Comparison of ENCODE assay signal across 8 cellular contexts in genomic region chr11:64233913-64234839, GRCh38. TPM values are rescaled to one million over a fixed set of nuclear protein-coding genes. Genes with fewer than 3 reads are reported as not detected.
DNase-seq lines count a peak whose midpoint lies in the region; ATAC-seq and TF ChIP-seq lines count a peak whose summit lies in the region.

Gene VEGFB (plus strand): TSS chr11:64234584. CDS start chr11:64234834, 250 bp downstream.

- H3K27me3 Mint-ChIP-seq in activated CD4-positive, alpha-beta T cell treated with anti-CD3 and anti-CD28 coated beads for 36 hours = no peaks in the 10 kb centered on the region

- peaks cover 21% of the 10 kb centered on the region for H3K4me1 Mint-ChIP-seq in activated CD4-positive, alpha-beta T cell treated with anti-CD3 and anti-CD28 coated beads for 36 hours

- no peaks in the 10 kb centered on the region for H4K20me1 ChIP-seq in MM.1S (ENCODE audit: insufficient read depth, low read length)

- no peaks in the 10 kb centered on the region for H3K9me3 ChIP-seq in MM.1S (replicated peaks; ENCODE audit: insufficient read depth, low read length)

- no peak for TF ChIP-seq CTCF in MM.1S (IDR thresholded peaks at IDR 0.05; ENCODE audit: low read length)
- no peak for TF ChIP-seq CTCF in coronary artery (IDR thresholded peaks at IDR 0.05)

- H3K36me3 ChIP-seq in MM.1S (replicated peaks; ENCODE audit: insufficient read depth, low read length) = no peaks in the 10 kb centered on the region

- peak within 1 kb of the TSS; percentile 46; the same call in 1 of the 2 replicates for H3K9ac ChIP-seq in MM.1S (ENCODE audit: low read length)

- DNase-seq in AG08395 (ENCODE audit: low spot score) (peak; percentile 65), MM.1S (peak; percentile 63), coronary artery (ENCODE audit: low spot score) (no peak), left lobe of liver (ENCODE audit: low spot score) (peak; percentile 76), HPDE6-E6E7 (ENCODE audit: extremely low spot score) (no peak)
- DNase-seq in activated CD4-positive, alpha-beta T cell treated with anti-CD3 and anti-CD28 coated beads for 36 hours = peak; percentile 81
- DNase-seq in stimulated activated CD4-positive, alpha-beta T cell treated with anti-CD3 and anti-CD28 coated beads, Interleukin-4, amount 100 ng/mL, for 1 hour = peak; percentile 72

- H3K27me3 ChIP-seq in MM.1S (replicated peaks; ENCODE audit: insufficient read depth, low read length) = no peaks in the 10 kb centered on the region

- ATAC-seq in GM19035 (IDR thresholded peaks at IDR 0.05; ENCODE audit: unreplicated experiment) = peak; percentile 33
- peak; percentile 49 for ATAC-seq in activated CD4-positive, alpha-beta T cell treated with anti-CD3 and anti-CD28 coated beads for 36 hours
- ATAC-seq in left lobe of liver = peak; percentile 58

- H3K4me2 ChIP-seq in MM.1S (ENCODE audit: low read depth, low read length) = peak within 1 kb of the TSS; percentile 90

- CTCF ChIA-PET in activated CD4-positive, alpha-beta T cell treated with anti-CD3 and anti-CD28 coated beads for 36 hours (lab: Charles Lee) = interaction anchor here (2.0 kb wide), 1 partner anchor 30 kb away, joined by 5 read pairs; no protein-coding TSS in a partner anchor

- intact Hi-C loops in activated CD4-positive, alpha-beta T cell treated with anti-CD3 and anti-CD28 coated beads for 36 hours (cut with DNase I, micrococcal nuclease) = loop anchor here in 1 of 2 experiments (5.0 kb wide), 1 partner anchor 247 kb away; the partner anchor contains the start of gene OTUB1

- no peaks in the 10 kb centered on the region for H3K9me3 Mint-ChIP-seq in activated CD4-positive, alpha-beta T cell treated with anti-CD3 and anti-CD28 coated beads for 36 hours (ENCODE audit: low read depth)

- H3K4me1 ChIP-seq in MM.1S (ENCODE audit: low read length) = peaks cover 8% of the 10 kb centered on the region

- H3K79me2 ChIP-seq in MM.1S (ENCODE audit: low read length) = peaks cover 18% of the 10 kb centered on the region

- H3K4me3 Mint-ChIP-seq in activated CD4-positive, alpha-beta T cell treated with anti-CD3 and anti-CD28 coated beads for 36 hours = peak within 1 kb of the TSS; percentile 84

- POLR2A ChIA-PET in activated CD4-positive, alpha-beta T cell treated with anti-CD3 and anti-CD28 coated beads for 36 hours (lab: Charles Lee) = no interaction called here

- no peaks in the 10 kb centered on the region for H3K9me2 ChIP-seq in MM.1S (replicated peaks; ENCODE audit: insufficient read depth, low read length)

- no peak within 1 kb of the TSS for H3K27ac ChIP-seq in MM.1S (ENCODE audit: low read length)
- H3K27ac ChIP-seq in coronary artery = peak within 1 kb of the TSS; percentile 88 to 97

- H3K4me3 ChIP-seq in MM.1S (ENCODE audit: low read length) (peak within 1 kb of the TSS; percentile 73), coronary artery (peak within 1 kb of the TSS; percentile 84)

- peaks cover 18% of the 10 kb centered on the region for H3F3A ChIP-seq in MM.1S (ENCODE audit: insufficient read depth, low read length)

- H3K27ac Mint-ChIP-seq in activated CD4-positive, alpha-beta T cell treated with anti-CD3 and anti-CD28 coated beads for 36 hours = peak within 1 kb of the TSS; percentile 81

- H3K36me3 Mint-ChIP-seq in activated CD4-positive, alpha-beta T cell treated with anti-CD3 and anti-CD28 coated beads for 36 hours (ENCODE audit: low read depth) = peaks cover 27% of the 10 kb centered on the region

- peak within 1 kb of the TSS; percentile 69 for H2AFZ ChIP-seq in MM.1S (ENCODE audit: low read length)

RNA-seq across cellular contexts. Expression of gene VEGFB, which starts in this region (rescaled TPM):
- total RNA-seq in activated CD4-positive, alpha-beta T cell treated with anti-CD3 and anti-CD28 coated beads for 36 hours = 10 to 100 TPM; 80.0 to 80.3 TPM
- 20.8 TPM for total RNA-seq in left lobe of liver

Comparison
In these comparisons a context has a peak if more than half of its experiments do, and no peak if none do; other contexts are left out.
1. DNase-seq: peak in AG08395 (single experiment), MM.1S (single experiment), activated CD4-positive, alpha-beta T cell treated with anti-CD3 and anti-CD28 coated beads for 36 hours (single experiment), left lobe of liver (single experiment) and stimulated activated CD4-positive, alpha-beta T cell treated with anti-CD3 and anti-CD28 coated beads, Interleukin-4, amount 100 ng/mL, for 1 hour (single experiment); none in coronary artery (single experiment) and HPDE6-E6E7 (single experiment).
2. Peak in every context shown above with its lines, with median percentiles within 50 percentile points of each other: ATAC-seq.